18 cellular contexts compared by ENCODE assay signal in genomic region chr18:23673725-23674124, GRCh38. TPM values are rescaled to one million over a fixed set of nuclear protein-coding genes. Genes with fewer than 3 reads are reported as not detected.
DNase-seq lines count a peak whose midpoint lies in the region; ATAC-seq, FAIRE-seq and TF ChIP-seq lines count a peak whose summit lies in the region.
"Had no signal": no experiment of that assay in that cellular context is flagged by ENCODE, and none has a peak within 500 bp of the region (broad histone marks: within the 10 kb centered on the region; RNA-seq: fewer than 3 reads in every experiment).

No MANE protein-coding gene starts in this region.

- H3K4me3 Mint-ChIP-seq in activated naive CD4-positive, alpha-beta T cell treated with anti-CD3 and anti-CD28 coated beads for 36 hours: no peak overlapping the region
- H3K4me3 Mint-ChIP-seq: CD8-positive, alpha-beta T cell had no signal

- peaks cover 2% of the 10 kb centered on the region for H3K27me3 Mint-ChIP-seq in activated naive CD4-positive, alpha-beta T cell treated with anti-CD3 and anti-CD28 coated beads for 36 hours (ENCODE audit: low read depth)

- intact Hi-C loops in activated naive CD4-positive, alpha-beta T cell treated with anti-CD3 and anti-CD28 coated beads for 36 hours (cut with micrococcal nuclease): no loop called here
- intact Hi-C loops in posterior cingulate gyrus (cut with DNase I): no loop called here

- no peak for TF ChIP-seq CTCF in RWPE1 (conservative IDR thresholded peaks at IDR 0.05; ENCODE audit: low read depth)

- peak overlapping the region; percentile 78 for H3K27ac ChIP-seq in RWPE1
- H3K27ac ChIP-seq: SJSA1 had no signal

- H3K27ac Mint-ChIP-seq in activated naive CD4-positive, alpha-beta T cell treated with anti-CD3 and anti-CD28 coated beads for 36 hours: no peak overlapping the region
- H3K27ac Mint-ChIP-seq: CD8-positive, alpha-beta T cell had no signal

- H3K36me3 Mint-ChIP-seq in activated naive CD4-positive, alpha-beta T cell treated with anti-CD3 and anti-CD28 coated beads for 36 hours (ENCODE audit: low read depth): no peaks in the 10 kb centered on the region
- H3K36me3 Mint-ChIP-seq: CD8-positive, alpha-beta T cell had no signal

- peak; percentile 63 for ATAC-seq in GM19463 (IDR thresholded peaks at IDR 0.05; ENCODE audit: unreplicated experiment)
- ATAC-seq: CD8-positive, alpha-beta T cell had no signal

- CTCF ChIA-PET in activated naive CD4-positive, alpha-beta T cell treated with anti-CD3 and anti-CD28 coated beads for 36 hours (lab: Charles Lee): no interaction called here
- CTCF ChIA-PET in RWPE1 (lab: Yijun Ruan, JAX): interaction anchor here (0.7 kb wide), 1 partner anchor 267 kb away, joined by 3 read pairs; no protein-coding TSS in a partner anchor

- POLR2A ChIA-PET in RWPE1 (lab: Yijun Ruan, JAX; ENCODE audit: low non-redundant PET): no interaction called here

- no peaks in the 10 kb centered on the region for H3K9me3 Mint-ChIP-seq in activated naive CD4-positive, alpha-beta T cell treated with anti-CD3 and anti-CD28 coated beads for 36 hours
- H3K9me3 Mint-ChIP-seq: CD8-positive, alpha-beta T cell had no signal

- H3K4me1 Mint-ChIP-seq in activated naive CD4-positive, alpha-beta T cell treated with anti-CD3 and anti-CD28 coated beads for 36 hours (ENCODE audit: low read depth): peaks cover 10% of the 10 kb centered on the region

- FAIRE-seq in urothelium cell line (lab: Jason Lieb, UNC): no peak
- FAIRE-seq: D721Med, G401.6 had no signal

- peak; percentile 21 for DNase-seq in activated naive CD4-positive, alpha-beta T cell treated with anti-CD3 and anti-CD28 coated beads for 36 hours
- DNase-seq in activated naive CD4-positive, alpha-beta T cell treated with Interleukin-2 at 50 U/mL for 16 hours: no peak
- DNase-seq in RWPE1 (ENCODE audit: low spot score): peak; percentile 74
- peak; percentile 51 for DNase-seq in putamen (ENCODE audit: low spot score)
- no peak for DNase-seq in urothelium cell line (ENCODE audit: low spot score)
- no peak for DNase-seq in NCI-H526 treated with DMSO at 0.1 percent for 48 hours (lab: John Stamatoyannopoulos, UW)
- DNase-seq in posterior cingulate gyrus: no peak
- DNase-seq: CD8-positive, alpha-beta T cell; DMS79 treated with DMSO at 0.1 percent for 48 hours; GOT3; NCI-H1436; NCI-H2029 treated with DMSO at 0.1 percent for 48 hours; NCI-H510A treated with DMSO at 0.1 percent for 48 hours had no signal

RNA-seq across cellular contexts. Expression of gene ANKRD29, which starts 11.0 kb away (rescaled TPM):
- not detected for total RNA-seq in activated naive CD4-positive, alpha-beta T cell treated with anti-CD3 and anti-CD28 coated beads for 36 hours
- total RNA-seq: CD8-positive, alpha-beta T cell; HT1080 had no signal

RNA-seq across cellular contexts. Expression of gene LAMA3, which starts 15.5 kb away (rescaled TPM):
- total RNA-seq in activated naive CD4-positive, alpha-beta T cell treated with anti-CD3 and anti-CD28 coated beads for 36 hours: under 1 TPM; 0.05 to 0.10 TPM
- total RNA-seq: CD8-positive, alpha-beta T cell had no signal

Comparison
In these comparisons a context has a peak if more than half of its experiments do, and no peak if none do; other contexts are left out.
1. DNase-seq: peak in activated naive CD4-positive, alpha-beta T cell treated with anti-CD3 and anti-CD28 coated beads for 36 hours (single experiment), RWPE1 (single experiment) and putamen (single experiment); none in activated naive CD4-positive, alpha-beta T cell treated with Interleukin-2 at 50 U/mL for 16 hours (single experiment), urothelium cell line (single experiment), NCI-H526 treated with DMSO at 0.1 percent for 48 hours (single experiment) and posterior cingulate gyrus (0 of 10).